20 cellular contexts compared by ENCODE assay signal in the genomic region with DNA sequence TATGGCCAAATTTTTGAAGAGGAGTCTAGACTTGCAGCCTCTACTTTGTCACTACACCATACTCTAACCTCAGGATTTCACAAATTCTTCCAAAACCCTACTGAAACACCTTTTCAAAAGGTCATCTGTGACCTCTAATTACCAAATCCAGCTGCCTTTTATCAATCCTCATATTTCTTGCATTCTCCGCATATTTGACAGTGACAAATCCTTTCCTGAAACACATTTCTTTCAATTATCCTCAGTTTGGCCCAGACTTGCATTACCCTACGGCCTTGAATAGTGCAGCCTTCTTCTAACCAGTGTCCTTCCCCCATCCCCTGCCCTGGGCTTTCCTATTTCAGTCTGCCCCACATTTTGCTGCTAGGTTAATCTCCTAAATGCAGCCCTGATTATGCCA.
"Had no signal": no experiment of that assay in that cellular context is flagged by ENCODE, and none has a peak within 500 bp of the region (broad histone marks: within the 10 kb centered on the region; RNA-seq: fewer than 3 reads in every experiment).

No MANE protein-coding gene starts in this region.

- H3K4me3 ChIP-seq: colonic mucosa, heart right ventricle, right lobe of liver, smooth muscle cell, suprapubic skin, transverse colon, uterus had no signal

- H3K4me2 ChIP-seq: smooth muscle cell had no signal

- ATAC-seq: activated CD4-positive, CD25-positive, alpha-beta regulatory T cell treated with anti-CD3 and anti-CD28 coated beads, Interleukin-2, amount 50 U/mL, for 24 hours; activated T-cell treated with anti-CD3 and anti-CD28 coated beads, Interleukin-2, amount 50 U/mL, for 72 hours; heart right ventricle; left cardiac atrium; natural killer cell treated with Interleukin-12 subunit alpha and Interleukin-12 subunit beta and Interleukin-15 and Interleukin-18, amount 100 ng/mL, for 72 hours; right lobe of liver; stimulated activated naive CD8-positive, alpha-beta T cell treated with anti-CD3 and anti-CD28 coated beads, Interleukin-15, amount 100 ng/mL, for 72 hours had no signal

- H3K9me3 ChIP-seq: colonic mucosa, heart right ventricle, neutrophil, right lobe of liver, suprapubic skin, transverse colon, uterus had no signal

- H3K27ac ChIP-seq: colonic mucosa, heart right ventricle, neutrophil, parathyroid adenoma, right lobe of liver, suprapubic skin, transverse colon, uterus had no signal

- H3K4me1 ChIP-seq: colonic mucosa, parathyroid adenoma, right lobe of liver, suprapubic skin, transverse colon, uterus had no signal

- H2AFZ ChIP-seq: parathyroid adenoma had no signal

- DNase-seq: activated CD4-positive, alpha-beta T cell treated with anti-CD3 and anti-CD28 coated beads, Interleukin-2, amount 50 U/mL, for 1 hour; activated CD8-positive, alpha-beta memory T cell treated with anti-CD3 and anti-CD28 coated beads for 24 hours; activated gamma-delta T cell; activated T-cell treated with anti-CD3 and anti-CD28 coated beads, Interleukin-2, amount 50 U/mL, for 72 hours; central memory CD4-positive, alpha-beta T cell; colonic mucosa; heart right ventricle; immature natural killer cell; left cardiac atrium; right lobe of liver; stimulated activated CD4-positive, alpha-beta T cell treated with anti-CD3 and anti-CD28 coated beads, Interleukin-4, amount 100 ng/mL, for 1 hour; stimulated activated naive CD8-positive, alpha-beta T cell treated with anti-CD3 and anti-CD28 coated beads, Interleukin-15, amount 100 ng/mL, for 72 hours; transverse colon; uterus had no signal

- H3K27me3 ChIP-seq: colonic mucosa, right lobe of liver, suprapubic skin, transverse colon, uterus had no signal

- H3K36me3 ChIP-seq: colonic mucosa, neutrophil, right lobe of liver, suprapubic skin, transverse colon, uterus had no signal

- H3K79me2 ChIP-seq: parathyroid adenoma had no signal

- H3K9ac ChIP-seq: parathyroid adenoma had no signal
